8 cellular contexts compared by ENCODE assay signal in the genomic region with DNA sequence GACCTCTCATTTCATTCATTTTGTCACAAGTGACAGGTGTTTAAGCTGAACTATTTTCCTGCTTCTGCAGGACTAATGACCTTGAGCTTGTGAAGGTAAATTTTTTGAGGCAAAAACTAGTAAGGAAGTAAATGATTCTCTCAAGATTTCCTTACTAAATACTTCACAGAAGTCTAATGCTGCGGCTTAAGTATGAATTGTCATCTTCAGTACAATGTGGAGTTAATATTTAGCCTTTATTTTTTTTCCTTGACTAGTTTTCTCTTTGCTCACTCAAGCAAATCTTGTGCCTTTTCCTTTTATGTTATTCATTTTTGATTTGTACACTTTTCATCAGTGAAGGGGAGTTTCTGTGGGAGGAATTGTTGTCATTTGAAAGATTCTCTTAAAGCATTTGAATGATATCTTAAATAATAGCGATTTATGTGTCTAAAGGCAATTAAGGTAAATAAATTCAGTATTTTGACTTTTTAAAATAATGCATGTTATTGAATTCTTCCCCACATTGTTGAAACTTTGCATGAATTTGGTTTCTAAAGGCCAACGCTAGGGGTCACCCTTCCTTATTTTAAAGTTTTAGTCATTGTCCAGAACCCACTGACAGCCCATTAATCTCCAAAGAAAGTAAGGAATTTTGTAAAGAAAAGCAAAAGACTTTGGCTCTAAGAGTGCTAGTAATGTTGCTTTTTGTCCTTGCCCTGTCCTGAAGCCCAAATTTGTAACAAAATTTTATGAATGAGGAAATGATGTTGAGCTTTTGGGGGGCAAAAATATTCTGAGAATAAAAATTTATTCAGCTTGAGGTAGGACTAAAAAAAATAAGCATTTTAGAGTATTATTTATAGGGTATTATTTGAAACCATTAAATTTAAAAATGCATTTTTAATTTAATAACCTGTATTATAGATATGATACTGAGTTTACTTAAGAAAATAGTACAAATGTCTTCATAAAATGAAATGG.
DNase-seq lines count a peak whose midpoint lies in the region; ATAC-seq and TF ChIP-seq lines count a peak whose summit lies in the region.

No MANE protein-coding gene starts in this region.

- H3K27me3 ChIP-seq in thoracic aorta (replicated peaks; ENCODE audit: insufficient read depth) = no peaks in the 10 kb centered on the region

- H3K9me3 ChIP-seq in thoracic aorta = no peaks in the 10 kb centered on the region

- H3K4me3 ChIP-seq in GM12864 (ENCODE audit: low read depth, low read length) (no peak overlapping the region), LNCaP clone FGC (ENCODE audit: low read depth, low read length) (no peak overlapping the region), thoracic aorta (no peak overlapping the region)

- no peak overlapping the region for H3K27ac ChIP-seq in thoracic aorta

- DNase-seq in AG08396 (ENCODE audit: low spot score) = peak; percentile 32
- DNase-seq in GM12864 (ENCODE audit: low read depth) = no peak
- peak; percentile 0 for DNase-seq in LNCaP clone FGC (ENCODE audit: low read depth)
- peak; percentile 56 for DNase-seq in amniotic epithelial cell (ENCODE audit: low read depth)
- DNase-seq in immature natural killer cell = peak; percentile 2 to 25 (median 13)
- DNase-seq in thoracic aorta (ENCODE audit: low spot score) = no peak
- no peak for DNase-seq in mesenteric fat pad (ENCODE audit: low spot score)

- H3K9me3 Mint-ChIP-seq in immature natural killer cell = no peaks in the 10 kb centered on the region

- no peaks in the 10 kb centered on the region for H3K4me1 Mint-ChIP-seq in immature natural killer cell

- ATAC-seq in thoracic aorta (ENCODE audit: insufficient number of reproducible peaks, low FRiP score, low read depth) = no peak
- ATAC-seq in GM19035 (IDR thresholded peaks at IDR 0.05; ENCODE audit: unreplicated experiment) = no peak

- TF ChIP-seq CTCF in GM12864 (IDR thresholded peaks at IDR 0.05; ENCODE audit: low read depth, low read length, missing control alignments) = peak; percentile 61
- TF ChIP-seq CTCF in LNCaP clone FGC (IDR thresholded peaks at IDR 0.05; ENCODE audit: control insufficient read depth, extremely low read depth, insufficient read depth) = peak; percentile 58
- peak; percentile 49 for TF ChIP-seq CTCF in thoracic aorta (IDR thresholded peaks at IDR 0.05)

- H3K36me3 ChIP-seq in thoracic aorta = no peaks in the 10 kb centered on the region

- H3K4me1 ChIP-seq in thoracic aorta (ENCODE audit: control insufficient read depth in 1 of 2, low read depth in 2 of 2) = no peaks in the 10 kb centered on the region

- H3K27me3 Mint-ChIP-seq in immature natural killer cell (ENCODE audit: low read depth in 3 of 3) = peaks cover 0 to 6% (median 0%) of the 10 kb centered on the region in 3 donors

- no peak overlapping the region for H3K27ac Mint-ChIP-seq in immature natural killer cell

- no peak overlapping the region for H3K4me3 Mint-ChIP-seq in immature natural killer cell

- no peaks in the 10 kb centered on the region for H3K36me3 Mint-ChIP-seq in immature natural killer cell

Comparison
In these comparisons a context has a peak if more than half of its experiments do, and no peak if none do; other contexts are left out.
1. DNase-seq: peak in AG08396 (single experiment), LNCaP clone FGC (single experiment), amniotic epithelial cell (single experiment) and immature natural killer cell (3 of 3); none in GM12864 (single experiment), thoracic aorta (single experiment) and mesenteric fat pad (single experiment).
2. Peak in every context shown above with its lines, with median percentiles within 50 percentile points of each other: CTCF ChIP-seq.